In the genomic region with DNA sequence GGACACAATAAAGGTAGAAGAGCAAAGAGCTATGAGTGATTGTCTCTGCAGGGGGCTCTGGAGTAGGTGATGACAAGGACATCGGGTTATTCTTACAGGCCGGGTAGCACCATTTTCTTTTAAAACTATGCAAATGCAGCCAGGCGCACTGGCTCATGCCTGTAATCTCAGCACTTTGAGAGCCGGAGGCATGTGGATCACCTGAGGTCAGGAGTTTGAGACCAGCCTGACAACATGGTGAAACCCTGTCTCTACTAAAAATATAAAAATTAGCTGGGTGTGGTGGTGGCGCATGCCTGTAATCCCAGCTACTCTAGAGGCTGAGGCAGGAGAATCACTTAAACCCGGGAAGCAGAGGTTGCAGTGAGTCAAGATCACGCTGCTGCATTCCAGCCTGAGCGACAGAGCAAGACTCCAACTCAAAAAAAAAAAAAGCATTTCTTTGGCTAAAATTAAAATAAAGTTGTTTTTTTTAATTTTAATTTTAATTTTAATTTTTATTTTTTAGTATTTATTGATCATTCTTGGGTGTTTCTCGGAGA, we compare ENCODE assay signal across 8 cellular contexts. TPM values are rescaled to one million over a fixed set of nuclear protein-coding genes. Genes with fewer than 3 reads are reported as not detected.
DNase-seq lines count a peak whose midpoint lies in the region; ATAC-seq and TF ChIP-seq lines count a peak whose summit lies in the region.
"Not testable (repeated sequence)": the region's sequence is repeated elsewhere in the genome, so short reads cannot be mapped to it uniquely, and the experiment has no call there.

No MANE protein-coding gene starts in this region.

- not testable (repeated sequence) for H3K4me3 Mint-ChIP-seq in glutamatergic neuron (ENCODE audit: unreplicated experiment)

- not testable (repeated sequence) for H3K9me3 ChIP-seq in left lung; lung (ENCODE audit: control insufficient read depth in 2 of 2, insufficient read depth in 1 of 2, low read length in 1 of 2); trophoblast cell (ENCODE audit: insufficient read depth, low read depth, low read length); upper lobe of right lung

- not testable (repeated sequence) for H3K4me1 ChIP-seq in left lung; lung (ENCODE audit: control insufficient read depth in 2 of 2, insufficient read depth in 2 of 2, low read length in 2 of 2); trophoblast cell (ENCODE audit: control insufficient read depth in 1 of 2, insufficient read depth in 2 of 2, low read length in 2 of 2); upper lobe of right lung

- H3K4me2 ChIP-seq in trophoblast cell (ENCODE audit: low read length) = not testable (repeated sequence)

- peak; percentile 32 for DNase-seq in amniotic epithelial cell (ENCODE audit: low read depth)
- DNase-seq in ecto neural progenitor cell (ENCODE audit: low spot score) = peak; percentile 22
- DNase-seq in glutamatergic neuron; lung (ENCODE audit: low spot score): not testable (repeated sequence)
- peak; percentile 35 for DNase-seq in kidney tubule cell (ENCODE audit: low spot score)
- DNase-seq in left lung = peak in 1 of 2 donors; percentile 18
- peak; percentile 70 to 78 for DNase-seq in trophoblast cell
- peak; percentile 39 for DNase-seq in upper lobe of right lung

- peak overlapping the region; percentile 25 for H3K27ac Mint-ChIP-seq in glutamatergic neuron (ENCODE audit: unreplicated experiment)

- H3K4me1 Mint-ChIP-seq in glutamatergic neuron (ENCODE audit: low read depth, unreplicated experiment) = not testable (repeated sequence)

- H2BK12ac ChIP-seq in trophoblast cell (ENCODE audit: low read length) = not testable (repeated sequence)

- H3K9ac ChIP-seq in trophoblast cell (ENCODE audit: low read length) = not testable (repeated sequence)

- not testable (repeated sequence) for H3K36me3 Mint-ChIP-seq in glutamatergic neuron (ENCODE audit: unreplicated experiment)

- not testable (repeated sequence) for H3K23ac ChIP-seq in trophoblast cell (ENCODE audit: low read length)

- H3K9me3 Mint-ChIP-seq in glutamatergic neuron (ENCODE audit: unreplicated experiment) = not testable (repeated sequence)

- not testable (repeated sequence) for H3K14ac ChIP-seq in trophoblast cell (ENCODE audit: low read length)

- not testable (repeated sequence) for H3K36me3 ChIP-seq in left lung; lung (ENCODE audit: control insufficient read depth in 2 of 2, insufficient read depth in 2 of 2, low read length in 2 of 2); trophoblast cell (ENCODE audit: control insufficient read depth in 1 of 2, insufficient read depth in 2 of 2, low read length in 2 of 2); upper lobe of right lung

- not testable (repeated sequence) for H4K91ac ChIP-seq in trophoblast cell (ENCODE audit: low read depth, low read length)

- H2AK5ac ChIP-seq in trophoblast cell (ENCODE audit: low read length) = not testable (repeated sequence)

- TF ChIP-seq CTCF in glutamatergic neuron (IDR thresholded peaks at IDR 0.05; ENCODE audit: partially characterized antibody, unreplicated experiment); left lung (IDR thresholded peaks at IDR 0.05); lung (IDR thresholded peaks at IDR 0.05; ENCODE audit: control extremely low read depth, extremely low read depth); upper lobe of right lung (IDR thresholded peaks at IDR 0.05): not testable (repeated sequence)

- H3K27ac ChIP-seq in left lung; lung (ENCODE audit: low read depth in 1 of 2, low read length in 1 of 2); trophoblast cell (ENCODE audit: low read depth, low read length); upper lobe of right lung: not testable (repeated sequence)

- not testable (repeated sequence) for H3K4me3 ChIP-seq in left lung; lung; trophoblast cell (ENCODE audit: low read depth, low read length); upper lobe of right lung

- H2BK5ac ChIP-seq in trophoblast cell (ENCODE audit: low read depth, low read length, poor library complexity) = not testable (repeated sequence)

- not testable (repeated sequence) for H2AFZ ChIP-seq in trophoblast cell (ENCODE audit: insufficient read depth, low read length, poor library complexity)

- ATAC-seq in left lung = peak; percentile 73
- ATAC-seq in lung (ENCODE audit: insufficient read depth, low FRiP score) = peak; percentile 19
- ATAC-seq in upper lobe of right lung = not testable (repeated sequence)

- not testable (repeated sequence) for H3K18ac ChIP-seq in trophoblast cell (ENCODE audit: low read length)

- H2BK120ac ChIP-seq in trophoblast cell (ENCODE audit: insufficient read depth, low read length, poor library complexity) = not testable (repeated sequence)

- WGBS in lung, 2 donors = 79 to 93% methylated on average over 9 of the region's 9 CpGs
- WGBS in trophoblast cell (ENCODE audit: extremely low coverage, insufficient coverage, insufficient read length) = no CpG with 5 or more reads among the region's 9 CpGs

- H3K27me3 ChIP-seq in left lung; lung (ENCODE audit: control insufficient read depth, insufficient read depth); trophoblast cell (ENCODE audit: insufficient read depth, low read length); upper lobe of right lung: not testable (repeated sequence)

- H4K8ac ChIP-seq in trophoblast cell (ENCODE audit: low read depth, low read length) = not testable (repeated sequence)

- not testable (repeated sequence) for H3K4ac ChIP-seq in trophoblast cell (ENCODE audit: low read depth, low read length)

- intact Hi-C loops in left lung (cut with DNase I); upper lobe of right lung (cut with DNase I): not testable (repeated sequence)

- not testable (repeated sequence) for H3K27me3 Mint-ChIP-seq in glutamatergic neuron (ENCODE audit: unreplicated experiment)

- H4K12ac ChIP-seq in trophoblast cell (ENCODE audit: low read depth, low read length) = not testable (repeated sequence)

- H3K79me2 ChIP-seq in trophoblast cell (ENCODE audit: control insufficient read depth, insufficient read depth, low read length, poor library complexity) = not testable (repeated sequence)

- not testable (repeated sequence) for H3K79me1 ChIP-seq in trophoblast cell (ENCODE audit: low read length)

RNA-seq across cellular contexts. Expression of a gene that starts 12.3 kb away (rescaled TPM):
- 127 TPM for total RNA-seq in glutamatergic neuron (ENCODE audit: unreplicated experiment)
- total RNA-seq in left lung = 100 to 1,000 TPM; 271 to 457 TPM
- total RNA-seq in lung = 100 to 1,000 TPM; 262 to 317 TPM
- 10 to 100 TPM; 46.3 to 62.9 TPM for polyA plus RNA-seq in lung
- 28.9 and 29.2 TPM in 2 replicates for polyA plus RNA-seq in trophoblast cell (2013)
- total RNA-seq in upper lobe of right lung = 377 TPM
